ENCODE assay signal across 8 cellular contexts in genomic region chr7:29684787-29685650, GRCh38.
A peak's percentile ranks its signal among the peaks of the same experiment; 100 is the strongest.
DNase-seq lines count a peak whose midpoint lies in the region; ATAC-seq, FAIRE-seq and TF ChIP-seq lines count a peak whose summit lies in the region.

No MANE protein-coding gene starts in this region.

- H3K9me3 ChIP-seq in CD4-positive, alpha-beta memory T cell (ENCODE audit: control insufficient read depth in 1 of 2, low read length in 2 of 2), result no peaks in the 10 kb centered on the region

- no peak for TF ChIP-seq CTCF in foreskin fibroblast (IDR thresholded peaks at IDR 0.05; ENCODE audit: low read depth, low read length)
- no peak for TF ChIP-seq CTCF in nephron progenitor cell (IDR thresholded peaks at IDR 0.05)

- intact Hi-C loops in CD4-positive, alpha-beta memory T cell (cut with micrococcal nuclease), result no loop called here

- ATAC-seq in GM19452 (IDR thresholded peaks at IDR 0.05; ENCODE audit: unreplicated experiment), result peak; percentile 80
- peak; percentile 68 for ATAC-seq in HG03571 (IDR thresholded peaks at IDR 0.05; ENCODE audit: unreplicated experiment)

- no peak overlapping the region for H3K27ac Mint-ChIP-seq in CD4-positive, alpha-beta memory T cell
- H3K27ac Mint-ChIP-seq in nephron progenitor cell, result no peak overlapping the region

- DNase-seq in CD4-positive, alpha-beta memory T cell, result peak in 4 of 5 donors; percentile 10 to 45 (median 22)
- DNase-seq in RCC 7860 (ENCODE audit: low spot score) (peak; percentile 46), foreskin fibroblast (peak; percentile 71 to 87), nephron progenitor cell (peak; percentile 82)
- peak; percentile 15 for DNase-seq in activated gamma-delta T cell treated with anti-CD3 and anti-CD28 coated beads, Interleukin-2, amount 50 U/mL, for 16 hours (ENCODE audit: low read depth)

- peak overlapping the region in 1 of 2 donors; percentile 24 for H3K4me3 ChIP-seq in CD4-positive, alpha-beta memory T cell (ENCODE audit: low read length in 2 of 2)
- H3K4me3 ChIP-seq in foreskin fibroblast (ENCODE audit: low read depth in 1 of 2, low read length in 2 of 2), result peak overlapping the region; percentile 61 to 67

- no peaks in the 10 kb centered on the region for H3K36me3 Mint-ChIP-seq in CD4-positive, alpha-beta memory T cell
- no peaks in the 10 kb centered on the region for H3K36me3 Mint-ChIP-seq in nephron progenitor cell (ENCODE audit: low read depth)

- H3K9me3 Mint-ChIP-seq in CD4-positive, alpha-beta memory T cell, result no peaks in the 10 kb centered on the region
- H3K9me3 Mint-ChIP-seq in nephron progenitor cell, result no peaks in the 10 kb centered on the region

- H3K4me1 Mint-ChIP-seq in CD4-positive, alpha-beta memory T cell, result peaks cover 0 to 3% (median under 1%) of the 10 kb centered on the region in 4 donors
- H3K4me1 Mint-ChIP-seq in nephron progenitor cell, result peaks cover 23% of the 10 kb centered on the region

- no peaks in the 10 kb centered on the region for H3K27me3 ChIP-seq in CD4-positive, alpha-beta memory T cell (ENCODE audit: insufficient read depth, low read length)

- POLR2A ChIA-PET in CD4-positive, alpha-beta memory T cell (lab: Charles Lee; ENCODE audit: partially characterized antibody), result no interaction called here

- no peaks in the 10 kb centered on the region for H3K4me1 ChIP-seq in CD4-positive, alpha-beta memory T cell (ENCODE audit: insufficient read depth, low read length)

- FAIRE-seq in RCC 7860 (lab: Jason Lieb, UNC), result no peak

- CTCF ChIA-PET in CD4-positive, alpha-beta memory T cell (lab: Charles Lee; ENCODE audit: partially characterized antibody), result no interaction called here

- peaks cover 19 to 20% of the 10 kb centered on the region in 2 donors for H3K27me3 Mint-ChIP-seq in CD4-positive, alpha-beta memory T cell
- peaks cover 2% of the 10 kb centered on the region for H3K27me3 Mint-ChIP-seq in nephron progenitor cell (ENCODE audit: low read depth, poor library complexity)

- H3K4me3 Mint-ChIP-seq in CD4-positive, alpha-beta memory T cell, result peak overlapping the region in 7 of 8 donors; percentile 26 to 90 (median 78)
- peak overlapping the region; percentile 84 for H3K4me3 Mint-ChIP-seq in nephron progenitor cell

- no peaks in the 10 kb centered on the region for H3K36me3 ChIP-seq in CD4-positive, alpha-beta memory T cell (ENCODE audit: insufficient read depth, low read length)

- no peak overlapping the region for H3K27ac ChIP-seq in CD4-positive, alpha-beta memory T cell (ENCODE audit: low read depth, low read length)
- H3K27ac ChIP-seq in temporal lobe (ENCODE audit: low read depth, low read length), result peak overlapping the region; percentile 61

Comparison
In these comparisons a context has a peak if more than half of its experiments do, and no peak if none do; other contexts are left out.
1. DNase-seq: peak in every context shown above with its lines; median percentile 82 in nephron progenitor cell; 79 in foreskin fibroblast; 46 in RCC 7860; 22 in CD4-positive, alpha-beta memory T cell; 15 in activated gamma-delta T cell treated with anti-CD3 and anti-CD28 coated beads, Interleukin-2, amount 50 U/mL, for 16 hours.